8 cellular contexts compared by ENCODE assay signal in genomic region chr19:48993175-48994034, GRCh38. TPM values are rescaled to one million over a fixed set of nuclear protein-coding genes. Genes with fewer than 3 reads are reported as not detected.
DNase-seq lines count a peak whose midpoint lies in the region; ATAC-seq and TF ChIP-seq lines count a peak whose summit lies in the region.

Gene GYS1 (minus strand): TSS chr19:48993309. CDS start chr19:48993112, 197 bp downstream.
Gene RUVBL2 (plus strand): TSS chr19:48993887. CDS start chr19:48993912, 25 bp downstream.

- H3K4me3 ChIP-seq in ascending aorta (peak within 1 kb of the TSS; percentile 58 to 81), right cardiac atrium (ENCODE audit: low read length) (peak within 1 kb of the TSS; percentile 64), aorta (ENCODE audit: low read length in 2 of 2) (peak within 1 kb of the TSS; percentile 60 to 97)

- H3K4me1 ChIP-seq in ascending aorta = peaks cover 21 to 26% of the 10 kb centered on the region in 2 donors
- H3K4me1 ChIP-seq in right cardiac atrium (ENCODE audit: control insufficient read depth, insufficient read depth, low read length) = peaks cover 12% of the 10 kb centered on the region
- no peaks in the 10 kb centered on the region for H3K4me1 ChIP-seq in aorta (ENCODE audit: control insufficient read depth in 1 of 2, insufficient read depth in 2 of 2, low read length in 2 of 2)

- peak; percentile 99 for DNase-seq in NCI-H187 (lab: John Stamatoyannopoulos, UW)
- peak; percentile 99 to 100 for DNase-seq in ascending aorta (ENCODE audit: low spot score in 2 of 2)
- DNase-seq in right cardiac atrium = peak; percentile 100
- DNase-seq in putamen (ENCODE audit: low spot score) = peak; percentile 99
- DNase-seq in aorta = peak; percentile 100

- TF ChIP-seq CTCF in ascending aorta (IDR thresholded peaks at IDR 0.05) = peak; percentile 98 to 100 (median 99)

- H3K36me3 ChIP-seq in ascending aorta (peaks cover 6 to 14% of the 10 kb centered on the region in 2 donors), aorta (ENCODE audit: control insufficient read depth in 1 of 2, insufficient read depth in 2 of 2, low read length in 1 of 2) (peaks cover 0 to 4% of the 10 kb centered on the region in 2 donors)

- ATAC-seq in HG02938 (IDR thresholded peaks at IDR 0.05; ENCODE audit: unreplicated experiment) (peak; percentile 87), right cardiac atrium (peak; percentile 95 to 96), aorta (ENCODE audit: low FRiP score) (peak; percentile 97)

- WGBS in right cardiac atrium = under 1% methylated on average over 56 of the region's 56 CpGs
- WGBS in aorta, 2 donors = 0 to 1% methylated on average over 56 of the region's 56 CpGs

- H3K27me3 ChIP-seq in ascending aorta = no peaks in the 10 kb centered on the region
- H3K27me3 ChIP-seq in right cardiac atrium (ENCODE audit: control insufficient read depth, insufficient read depth) = no peaks in the 10 kb centered on the region
- H3K27me3 ChIP-seq in aorta (ENCODE audit: control insufficient read depth in 1 of 2, insufficient read depth in 2 of 2, low read length in 1 of 2) = no peaks in the 10 kb centered on the region

- intact Hi-C loops in T-helper 2 cell treated with Interferon-gamma antibody and Interleukin-4, amounts not matched to agents 100 ng/mL and 5 ng/mL, for 36 hours (cut with micrococcal nuclease) = loop anchor here (1.0 to 10.0 kb wide), 6 partner anchors 28 to 481 kb away; partner anchors contain the start of genes C19orf73, FLT3LG, FTL and PPFIA3
- intact Hi-C loops in ascending aorta (cut with DNase I) (loop anchor here (1.0 to 5.0 kb wide), 5 partner anchors 14 to 154 kb away; partner anchors contain the start of genes FTL, NUCB1 and SNRNP70), right cardiac atrium (cut with DNase I) (no loop called here), aorta (cut with DNase I) (loop anchor here in 1 of 2 donors (2.0 to 10.0 kb wide), 2 partner anchors 29 to 151 kb away; partner anchors contain the start of gene FTL)

- peak; percentile 87 for TF ChIP-seq POLR2A in GM15510 (IDR thresholded peaks at IDR 0.05; ENCODE audit: borderline replicate concordance, extremely low read depth, insufficient read length)

- H3K27ac ChIP-seq in ascending aorta (peak within 1 kb of the TSS; percentile 94), right cardiac atrium (ENCODE audit: low read length) (peak within 1 kb of the TSS; percentile 88), aorta (ENCODE audit: low read depth in 1 of 2, low read length in 2 of 2) (peak within 1 kb of the TSS; percentile 31 to 100)

- no peaks in the 10 kb centered on the region for H3K9me3 ChIP-seq in ascending aorta
- no peaks in the 10 kb centered on the region for H3K9me3 ChIP-seq in right cardiac atrium (ENCODE audit: control insufficient read depth, low read length)
- H3K9me3 ChIP-seq in aorta (ENCODE audit: control insufficient read depth, low read length) = no peaks in the 10 kb centered on the region

RNA-seq across cellular contexts. Expression of gene GYS1, which starts in this region (rescaled TPM):
- total RNA-seq in T-helper 2 cell treated with Interferon-gamma antibody and Interleukin-4, amounts not matched to agents 100 ng/mL and 5 ng/mL, for 36 hours = 54.0 and 55.8 TPM in 2 replicates
- 21.8 TPM for total RNA-seq in ascending aorta
- total RNA-seq in right cardiac atrium = 10 to 100 TPM; 62.7 to 95.9 (median 89.0) TPM
- polyA plus RNA-seq in right cardiac atrium = 61.4 TPM
- total RNA-seq in aorta = 10 to 100 TPM; 47.5 to 61.9 TPM
- 10 to 100 TPM; 21.5 to 31.7 TPM for polyA plus RNA-seq in aorta

RNA-seq across cellular contexts. Expression of gene RUVBL2, which starts in this region (rescaled TPM):
- total RNA-seq in T-helper 2 cell treated with Interferon-gamma antibody and Interleukin-4, amounts not matched to agents 100 ng/mL and 5 ng/mL, for 36 hours = 105 and 108 TPM in 2 replicates
- total RNA-seq in ascending aorta = 106 TPM
- 10 to 100 TPM; 39.4 to 47.3 (median 45.4) TPM for total RNA-seq in right cardiac atrium
- 54.5 TPM for polyA plus RNA-seq in right cardiac atrium
- 10 to 100 TPM; 28.9 to 42.1 TPM for total RNA-seq in aorta
- polyA plus RNA-seq in aorta = 10 to 100 TPM; 34.6 to 62.2 TPM

Comparison
In these comparisons a context has a peak if more than half of its experiments do, and no peak if none do; other contexts are left out.
1. Peak in every context shown above with its lines: DNase-seq, ATAC-seq, H3K4me3 ChIP-seq and H3K27ac ChIP-seq.
2. intact Hi-C loops: an anchor here in T-helper 2 cell treated with Interferon-gamma antibody and Interleukin-4, amounts not matched to agents 100 ng/mL and 5 ng/mL, for 36 hours (1.0 to 10.0 kb wide) and ascending aorta (1.0 to 5.0 kb wide); none called in right cardiac atrium.